In genomic region chr1:14479865-14480264, GRCh38 we compare ENCODE assay signal across 13 cellular contexts.
"Had no signal": no experiment of that assay in that cellular context is flagged by ENCODE, and none has a peak within 500 bp of the region (broad histone marks: within the 10 kb centered on the region; RNA-seq: fewer than 3 reads in every experiment).

No MANE protein-coding gene starts in this region.

- H3K4me1 ChIP-seq: left ventricle myocardium inferior, suprapubic skin, upper lobe of right lung had no signal

- ATAC-seq: stimulated activated naive CD8-positive, alpha-beta T cell treated with anti-CD3 and anti-CD28 coated beads, Interleukin-15, Interleukin-2, amounts not matched to agents 100 U/mL and 50 U/mL, for 24 hours; upper lobe of right lung had no signal

- FAIRE-seq: islet of Langerhans had no signal

- H3K9me3 ChIP-seq: left ventricle myocardium inferior, ovary, suprapubic skin, upper lobe of right lung had no signal

- H3K4me3 ChIP-seq: left ventricle myocardium inferior, ovary, suprapubic skin, upper lobe of right lung had no signal

- H3K36me3 ChIP-seq: left ventricle myocardium inferior, ovary, suprapubic skin, upper lobe of right lung had no signal

- H3K27me3 ChIP-seq: ovary, suprapubic skin, upper lobe of right lung had no signal

- DNase-seq: activated B cell treated with CpG ODN at 0.5 μM for 24 hours; activated CD4-positive, alpha-beta T cell treated with anti-CD3 and anti-CD28 coated beads, Interleukin-2, amount 10 ng/mL, durations not matched to agents 24 days and 14 days; activated CD8-positive, alpha-beta memory T cell treated with anti-CD3 and anti-CD28 coated beads for 24 hours; activated T-cell treated with anti-CD3 and anti-CD28 coated beads for 4 hours; amniotic stem cell; cerebellar nuclear complex; left ventricle myocardium inferior; ovary; stimulated activated CD4-positive, alpha-beta T cell treated with anti-CD3 and anti-CD28 coated beads, Interleukin-2, amount 100 ng/mL, for 48 hours; stimulated activated naive CD8-positive, alpha-beta T cell treated with anti-CD3 and anti-CD28 coated beads, Interleukin-15, Interleukin-2, amounts not matched to agents 100 U/mL and 50 U/mL, for 24 hours; upper lobe of right lung had no signal

- H3K27ac ChIP-seq: left ventricle myocardium inferior, ovary, suprapubic skin, upper lobe of right lung had no signal
